ENCODE assay signal across 25 cellular contexts in genomic region chr15:58650102-58650501, GRCh38.
DNase-seq lines count a peak whose midpoint lies in the region; ATAC-seq, FAIRE-seq and TF ChIP-seq lines count a peak whose summit lies in the region.
"Had no signal": no experiment of that assay in that cellular context is flagged by ENCODE, and none has a peak within 500 bp of the region (broad histone marks: within the 10 kb centered on the region; RNA-seq: fewer than 3 reads in every experiment).

No MANE protein-coding gene starts in this region.

- no peak overlapping the region for H4K5ac ChIP-seq in H1 (ENCODE audit: insufficient read length, low read depth, low read length)

- ATAC-seq in CD4-positive, alpha-beta T cell (ENCODE audit: poor library complexity) = no peak
- ATAC-seq in CD8-positive, alpha-beta T cell = no peak
- ATAC-seq in T-cell (replicated peaks in 1 of 4) (peak in 1 of 4 experiments; percentile 38), heart left ventricle (no peak), GM21737 (IDR thresholded peaks at IDR 0.05; ENCODE audit: unreplicated experiment) (no peak)
- ATAC-seq: PC-3 had no signal

- no peak overlapping the region for H4K8ac ChIP-seq in H1 (ENCODE audit: extremely low read depth, insufficient read depth, low read length)

- no peak overlapping the region for H3K4me2 ChIP-seq in H1 (ENCODE audit: insufficient read depth in 1 of 2, low read depth in 2 of 2, low read length in 2 of 2)

- H3K4me1 Mint-ChIP-seq in CD4-positive, alpha-beta T cell (ENCODE audit: low read depth) = peaks cover 10% of the 10 kb centered on the region
- peaks cover 7% of the 10 kb centered on the region for H3K4me1 Mint-ChIP-seq in CD8-positive, alpha-beta T cell (ENCODE audit: low read depth)
- H3K4me1 Mint-ChIP-seq in T-cell = peaks cover 6 to 18% (median 15%) of the 10 kb centered on the region in 3 donors
- H3K4me1 Mint-ChIP-seq in chondrocyte (ENCODE audit: low read depth) = no peaks in the 10 kb centered on the region
- H3K4me1 Mint-ChIP-seq: B cell had no signal

- no peaks in the 10 kb centered on the region for H3K27me3 Mint-ChIP-seq in CD4-positive, alpha-beta T cell
- no peaks in the 10 kb centered on the region for H3K27me3 Mint-ChIP-seq in CD8-positive, alpha-beta T cell (ENCODE audit: low read depth)
- no peaks in the 10 kb centered on the region for H3K27me3 Mint-ChIP-seq in T-cell
- H3K27me3 Mint-ChIP-seq in chondrocyte (ENCODE audit: low read depth) = no peaks in the 10 kb centered on the region
- H3K27me3 Mint-ChIP-seq: B cell had no signal

- H2AFZ ChIP-seq in H1 (ENCODE audit: low read length) = no peak overlapping the region

- no peak overlapping the region for H2BK120ac ChIP-seq in H1 (replicated peaks; ENCODE audit: low read depth, low read length)

- peak overlapping the region; percentile 52 for H3K23ac ChIP-seq in H1 (ENCODE audit: insufficient read length)

- no peak overlapping the region for H3K14ac ChIP-seq in H1 (ENCODE audit: insufficient read length)

- no peak for TF ChIP-seq CTCF in CD4-positive, alpha-beta T cell (IDR thresholded peaks at IDR 0.05)
- no peak for TF ChIP-seq CTCF in CD8-positive, alpha-beta T cell (IDR thresholded peaks at IDR 0.05)
- no peak for TF ChIP-seq CTCF in H1 (IDR thresholded peaks at IDR 0.05; ENCODE audit: control extremely low read depth in 1 of 3, insufficient read depth in 1 of 3, low read depth in 1 of 3, low read length in 3 of 3)
- no peak for TF ChIP-seq CTCF in heart left ventricle (IDR thresholded peaks at IDR 0.05)
- TF ChIP-seq CTCF in chondrocyte (IDR thresholded peaks at IDR 0.05) = no peak

- H4K20me1 ChIP-seq in H1 (replicated peaks in 1 of 2; ENCODE audit: control insufficient read depth in 1 of 2, insufficient read depth in 2 of 2, low read length in 2 of 2) = no peaks in the 10 kb centered on the region

- H3K79me1 ChIP-seq in H1 (ENCODE audit: low read depth, low read length) = no peaks in the 10 kb centered on the region

- H3K27me3 ChIP-seq in CD4-positive, alpha-beta T cell (ENCODE audit: control insufficient read depth, insufficient read depth, low read length) = no peaks in the 10 kb centered on the region
- no peaks in the 10 kb centered on the region for H3K27me3 ChIP-seq in CD8-positive, alpha-beta T cell (ENCODE audit: insufficient read depth, low read length)
- H3K27me3 ChIP-seq in H1 (replicated peaks in 1 of 4; ENCODE audit: control insufficient read depth in 3 of 4, extremely low read depth in 1 of 4, insufficient read depth in 3 of 4, low read length in 3 of 4) = no peaks in the 10 kb centered on the region
- no peaks in the 10 kb centered on the region for H3K27me3 ChIP-seq in heart left ventricle
- H3K27me3 ChIP-seq: SJCRH30 had no signal

- no peak overlapping the region for H3K56ac ChIP-seq in H1 (replicated peaks; ENCODE audit: insufficient read length, low read depth, low read length)

- H3K9me3 Mint-ChIP-seq in CD4-positive, alpha-beta T cell = no peaks in the 10 kb centered on the region
- no peaks in the 10 kb centered on the region for H3K9me3 Mint-ChIP-seq in CD8-positive, alpha-beta T cell
- H3K9me3 Mint-ChIP-seq in T-cell (no peaks in the 10 kb centered on the region), chondrocyte (ENCODE audit: low read depth) (peaks cover 2% of the 10 kb centered on the region)

- H4K91ac ChIP-seq in H1 (replicated peaks; ENCODE audit: insufficient read length, low read length) = no peak overlapping the region

- no peak overlapping the region for H3K27ac ChIP-seq in CD4-positive, alpha-beta T cell (ENCODE audit: low read depth, low read length)
- H3K27ac ChIP-seq in CD8-positive, alpha-beta T cell (ENCODE audit: low read depth, low read length) = no peak overlapping the region
- no peak overlapping the region for H3K27ac ChIP-seq in H1 (ENCODE audit: low read depth, low read length)
- H3K27ac ChIP-seq in heart left ventricle = no peak overlapping the region
- H3K27ac ChIP-seq: C4-2B, HL-60, SJCRH30 had no signal

- no peak for TF ChIP-seq EP300 in H1 (IDR thresholded peaks at IDR 0.05; ENCODE audit: borderline replicate concordance in 1 of 2, low read depth in 2 of 2, low read length in 2 of 2)

- TF ChIP-seq POLR2A in H1 (IDR thresholded peaks at IDR 0.05; ENCODE audit: control extremely low read depth in 1 of 2, low read depth in 2 of 2, low read length in 2 of 2) (no peak), heart left ventricle (IDR thresholded peaks at IDR 0.05) (no peak)

- intact Hi-C loops in CD4-positive, alpha-beta T cell (cut with DNase I, micrococcal nuclease) = no loop called here
- intact Hi-C loops in CD8-positive, alpha-beta T cell (cut with DNase I, micrococcal nuclease) = loop anchor here in 1 of 2 experiments (10.0 kb wide), 1 partner anchor 425 kb away; no protein-coding TSS in a partner anchor
- intact Hi-C loops in heart left ventricle (cut with DNase I) = no loop called here

- no peak overlapping the region for H2BK5ac ChIP-seq in H1 (ENCODE audit: low read depth, low read length)

- no peaks in the 10 kb centered on the region for H3K9me3 ChIP-seq in CD4-positive, alpha-beta T cell (ENCODE audit: control insufficient read depth, low read length)
- no peaks in the 10 kb centered on the region for H3K9me3 ChIP-seq in CD8-positive, alpha-beta T cell (ENCODE audit: low read length)
- no peaks in the 10 kb centered on the region for H3K9me3 ChIP-seq in H1 (ENCODE audit: insufficient read depth in 2 of 2, low read depth in 1 of 2, low read length in 1 of 2)
- no peaks in the 10 kb centered on the region for H3K9me3 ChIP-seq in heart left ventricle
- H3K9me3 ChIP-seq: SJCRH30 had no signal

- no peak for TF ChIP-seq RAD21 in H1 (IDR thresholded peaks at IDR 0.05 in 1 of 2, conservative IDR thresholded peaks at IDR 0.05 in 1 of 2; ENCODE audit: low read depth in 2 of 2, low read length in 2 of 2)

- no peak overlapping the region for H3K4ac ChIP-seq in H1 (replicated peaks; ENCODE audit: insufficient read length, low read depth, low read length)

- H2BK12ac ChIP-seq in H1 (ENCODE audit: low read depth, low read length) = no peak overlapping the region

- CTCF ChIA-PET in CD4-positive, alpha-beta T cell (lab: Charles Lee) = no interaction called here
- CTCF ChIA-PET in CD8-positive, alpha-beta T cell (lab: Charles Lee) = no interaction called here
- CTCF ChIA-PET in T-cell (lab: Charles Lee) (no interaction called here), H1 (lab: Charles Lee; ENCODE audit: partially characterized antibody) (no interaction called here)

- no peak for DNase-seq in CD4-positive, alpha-beta T cell
- no peak for DNase-seq in CD8-positive, alpha-beta T cell
- no peak for DNase-seq in T-cell
- DNase-seq in H1 (ENCODE audit: low read depth in 1 of 2, low spot score in 2 of 2) = no peak
- no peak for DNase-seq in NCI-H1048 (lab: John Stamatoyannopoulos, UW)
- DNase-seq in heart left ventricle = no peak
- no peak for DNase-seq in chondrocyte (ENCODE audit: low spot score)
- DNase-seq: COR-L47; EL; GDM1; Kasumi-1; NCI-H1105; NCI-H1436 treated with DMSO at 0.1 percent for 48 hours; NCI-H187 treated with DMSO at 0.1 percent for 48 hours; NCI-H2171 treated with DMSO at 0.1 percent for 48 hours; NCI-H748 treated with DMSO at 0.1 percent for 48 hours; NK-92 treated with Interleukin-12 subunit alpha and Interleukin-12 subunit beta, amount 100 ng/mL, for 24 hours; PC-3; SJCRH30 had no signal

- no peaks in the 10 kb centered on the region for H3K4me1 ChIP-seq in CD8-positive, alpha-beta T cell (ENCODE audit: insufficient read depth, low read length)
- H3K4me1 ChIP-seq in H1 (replicated peaks in 1 of 4; ENCODE audit: control insufficient read depth in 3 of 4, insufficient read depth in 4 of 4, low read length in 3 of 4) (no peaks in the 10 kb centered on the region), heart left ventricle (no peaks in the 10 kb centered on the region)
- H3K4me1 ChIP-seq: SJCRH30 had no signal

- no peak overlapping the region for H3K9ac ChIP-seq in H1 (replicated peaks in 1 of 4; ENCODE audit: extremely low read depth in 1 of 4, low read depth in 3 of 4, low read length in 3 of 4)

- FAIRE-seq in H1 (lab: Jason Lieb, UNC) = no peak
- FAIRE-seq: GM12891, H54 had no signal

- peak overlapping the region; percentile 55 for H3K27ac Mint-ChIP-seq in CD4-positive, alpha-beta T cell
- H3K27ac Mint-ChIP-seq in CD8-positive, alpha-beta T cell = peak overlapping the region; percentile 1
- H3K27ac Mint-ChIP-seq in T-cell (peak overlapping the region; percentile 32 to 58), chondrocyte (ENCODE audit: unreplicated experiment) (no peak overlapping the region)
- H3K27ac Mint-ChIP-seq: B cell had no signal

- H3K4me3 Mint-ChIP-seq in CD4-positive, alpha-beta T cell = no peak overlapping the region
- H3K4me3 Mint-ChIP-seq in CD8-positive, alpha-beta T cell = no peak overlapping the region
- H3K4me3 Mint-ChIP-seq in T-cell (no peak overlapping the region), chondrocyte (ENCODE audit: unreplicated experiment) (no peak overlapping the region)
- H3K4me3 Mint-ChIP-seq: B cell had no signal

- no peak overlapping the region for H3K18ac ChIP-seq in H1 (ENCODE audit: extremely low read depth, low read length)

- H2AK5ac ChIP-seq in H1 (ENCODE audit: low read depth, low read length) = no peak overlapping the region

- no peaks in the 10 kb centered on the region for H3K79me2 ChIP-seq in H1 (ENCODE audit: control insufficient read depth in 1 of 2, insufficient read depth in 2 of 2, low read length in 2 of 2)

- no peak overlapping the region for H2BK15ac ChIP-seq in H1 (ENCODE audit: low read length)

- no peak overlapping the region for H2BK20ac ChIP-seq in H1 (ENCODE audit: low read length)

- H3K4me3 ChIP-seq in CD8-positive, alpha-beta T cell (ENCODE audit: low read depth, low read length) = no peak overlapping the region
- H3K4me3 ChIP-seq in H1 (ENCODE audit: extremely low read depth in 1 of 4, insufficient read depth in 2 of 4, low read depth in 3 of 4, low read length in 4 of 4) = no peak overlapping the region
- H3K4me3 ChIP-seq in heart left ventricle = no peak overlapping the region
- H3K4me3 ChIP-seq: SJCRH30 had no signal

- peaks cover 1% of the 10 kb centered on the region for H3K36me3 ChIP-seq in CD8-positive, alpha-beta T cell (ENCODE audit: insufficient read depth, low read length)
- peaks cover 0 to 6% (median 0%) of the 10 kb centered on the region in 4 experiments; a peak in 1 of 8 replicates for H3K36me3 ChIP-seq in H1 (ENCODE audit: control insufficient read depth in 2 of 4, insufficient read depth in 4 of 4, low read length in 3 of 4)
- H3K36me3 ChIP-seq in heart left ventricle = peaks cover 0 to 27% (median 17%) of the 10 kb centered on the region in 9 donors

- peaks cover 74% of the 10 kb centered on the region for H3K36me3 Mint-ChIP-seq in CD4-positive, alpha-beta T cell (ENCODE audit: low read depth)
- peaks cover 37% of the 10 kb centered on the region for H3K36me3 Mint-ChIP-seq in CD8-positive, alpha-beta T cell
- H3K36me3 Mint-ChIP-seq in T-cell (peaks cover 52% of the 10 kb centered on the region), chondrocyte (ENCODE audit: low read depth) (peaks cover 10% of the 10 kb centered on the region)

- POLR2A ChIA-PET in CD4-positive, alpha-beta T cell (lab: Charles Lee) = no interaction called here
- POLR2A ChIA-PET in CD8-positive, alpha-beta T cell (lab: Charles Lee) = no interaction called here
- POLR2A ChIA-PET in T-cell (lab: Charles Lee) (no interaction called here), H1 (lab: Charles Lee; ENCODE audit: partially characterized antibody) (no interaction called here)

- no peaks in the 10 kb centered on the region for H3K23me2 ChIP-seq in H1 (ENCODE audit: low read depth, low read length)

TF ChIP-seq in H1, 55 proteins besides CTCF, POLR2A, EP300 and RAD21 (continues in another document):
- TF ChIP-seq BRCA1 (IDR thresholded peaks at IDR 0.05; ENCODE audit: low read depth, low read length) = no peak
